Comparison of ENCODE assay signal across 8 cellular contexts in the genomic region with DNA sequence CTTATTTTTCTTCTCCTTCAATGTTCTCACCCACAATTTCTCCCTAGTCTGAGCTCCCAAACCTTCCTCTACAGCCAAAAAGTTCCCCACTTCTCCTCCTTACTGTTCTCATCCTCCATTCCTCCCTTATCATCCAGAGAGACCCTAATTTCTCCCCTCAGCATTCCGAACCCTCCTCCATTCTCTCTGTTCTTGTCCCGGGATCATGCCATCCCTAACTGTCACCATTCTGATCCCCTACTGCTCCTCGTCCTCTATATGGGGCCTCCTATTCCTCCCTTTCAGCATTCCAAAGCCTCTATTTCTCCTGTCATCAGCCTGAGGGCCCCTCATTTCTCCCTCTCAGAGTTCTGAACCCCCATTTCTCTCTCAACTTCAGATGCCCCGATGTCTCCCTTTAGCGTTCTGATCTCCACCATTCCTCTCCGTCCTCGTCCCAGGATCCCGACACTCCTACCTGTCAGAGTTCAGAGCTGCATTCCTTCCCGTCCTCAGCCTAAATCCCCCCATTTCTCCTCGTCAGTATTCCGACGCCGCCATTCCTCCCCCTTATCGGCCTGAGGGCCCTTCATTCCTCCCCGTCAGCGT. TPM values are rescaled to one million over a fixed set of nuclear protein-coding genes. Genes with fewer than 3 reads are reported as not detected.
DNase-seq lines count a peak whose midpoint lies in the region; ATAC-seq, FAIRE-seq and TF ChIP-seq lines count a peak whose summit lies in the region.

No MANE protein-coding gene starts in this region.

- H3K4me3 Mint-ChIP-seq in T-helper 1 cell treated with Interleukin-12 subunit alpha and Interleukin-12 subunit beta and Interleukin-4 antibody, amounts not matched to agents 30 μg/mL and 1 μg/mL, for 36 hours = peak overlapping the region; percentile 94
- peak overlapping the region; percentile 98 for H3K4me3 Mint-ChIP-seq in activated naive CD8-positive, alpha-beta T cell treated with anti-CD3 and anti-CD28 coated beads, Interleukin-2, amount 50 U/mL, for 24 hours

- peak overlapping the region; percentile 98 to 99 for H3K9ac ChIP-seq in kidney (ENCODE audit: low read length in 2 of 2)

- peak overlapping the region; percentile 96 to 99 for H3K4me3 ChIP-seq in kidney (ENCODE audit: low read length in 2 of 2)

- no peaks in the 10 kb centered on the region for H3K9me3 ChIP-seq in kidney (ENCODE audit: control insufficient read depth in 1 of 2, low read length in 2 of 2)

- intact Hi-C loops in kidney (cut with DNase I) = no loop called here

- no peaks in the 10 kb centered on the region for H3K27me3 Mint-ChIP-seq in T-helper 1 cell treated with Interleukin-12 subunit alpha and Interleukin-12 subunit beta and Interleukin-4 antibody, amounts not matched to agents 30 μg/mL and 1 μg/mL, for 36 hours (ENCODE audit: low read depth)
- H3K27me3 Mint-ChIP-seq in activated naive CD8-positive, alpha-beta T cell treated with anti-CD3 and anti-CD28 coated beads, Interleukin-2, amount 50 U/mL, for 24 hours = no peaks in the 10 kb centered on the region

- H3K4me1 ChIP-seq in kidney (ENCODE audit: control insufficient read depth in 1 of 2, insufficient read depth in 1 of 2, low read depth in 1 of 2, low read length in 2 of 2) = peaks cover 11 to 20% of the 10 kb centered on the region in 2 donors

- no peak for DNase-seq in T-helper 1 cell
- DNase-seq in activated naive CD8-positive, alpha-beta T cell treated with anti-CD3 and anti-CD28 coated beads, Interleukin-2, amount 50 U/mL, for 24 hours = no peak
- no peak for DNase-seq in kidney
- no peak for DNase-seq in substantia nigra (lab: John Stamatoyannopoulos, UW)
- DNase-seq in NCI-H345 (lab: John Stamatoyannopoulos, UW) = no peak
- no peak for DNase-seq in NCI-H1092 (lab: John Stamatoyannopoulos, UW)
- no peak for DNase-seq in stimulated activated CD4-positive, alpha-beta T cell treated with anti-CD3 and anti-CD28 coated beads, Interleukin-4, amount 100 ng/mL, for 4 hours

- H3K27ac ChIP-seq in kidney (ENCODE audit: low read depth in 2 of 2, low read length in 2 of 2) = peak overlapping the region; percentile 93 to 96
- H3K27ac ChIP-seq in substantia nigra (ENCODE audit: low read depth, low read length, poor library complexity, severe bottlenecking) = peak overlapping the region; percentile 94

- H3K9me3 Mint-ChIP-seq in T-helper 1 cell treated with Interleukin-12 subunit alpha and Interleukin-12 subunit beta and Interleukin-4 antibody, amounts not matched to agents 30 μg/mL and 1 μg/mL, for 36 hours = no peaks in the 10 kb centered on the region
- no peaks in the 10 kb centered on the region for H3K9me3 Mint-ChIP-seq in activated naive CD8-positive, alpha-beta T cell treated with anti-CD3 and anti-CD28 coated beads, Interleukin-2, amount 50 U/mL, for 24 hours

- peaks cover 33% of the 10 kb centered on the region for H3K4me1 Mint-ChIP-seq in T-helper 1 cell treated with Interleukin-12 subunit alpha and Interleukin-12 subunit beta and Interleukin-4 antibody, amounts not matched to agents 30 μg/mL and 1 μg/mL, for 36 hours (ENCODE audit: low read depth)
- H3K4me1 Mint-ChIP-seq in activated naive CD8-positive, alpha-beta T cell treated with anti-CD3 and anti-CD28 coated beads, Interleukin-2, amount 50 U/mL, for 24 hours = peaks cover 42% of the 10 kb centered on the region

- no peak for ATAC-seq in activated naive CD8-positive, alpha-beta T cell treated with anti-CD3 and anti-CD28 coated beads, Interleukin-2, amount 50 U/mL, for 24 hours

- H3K36me3 ChIP-seq in kidney (ENCODE audit: control insufficient read depth in 1 of 2, insufficient read depth in 2 of 2, low read length in 2 of 2) = peaks cover 28 to 32% of the 10 kb centered on the region in 2 donors

- H3K27ac Mint-ChIP-seq in T-helper 1 cell treated with Interleukin-12 subunit alpha and Interleukin-12 subunit beta and Interleukin-4 antibody, amounts not matched to agents 30 μg/mL and 1 μg/mL, for 36 hours = peak overlapping the region; percentile 97
- H3K27ac Mint-ChIP-seq in activated naive CD8-positive, alpha-beta T cell treated with anti-CD3 and anti-CD28 coated beads, Interleukin-2, amount 50 U/mL, for 24 hours = peak overlapping the region; percentile 95

- FAIRE-seq in kidney (lab: Jason Lieb, UNC) = no peak

- peaks cover 61% of the 10 kb centered on the region for H3K36me3 Mint-ChIP-seq in T-helper 1 cell treated with Interleukin-12 subunit alpha and Interleukin-12 subunit beta and Interleukin-4 antibody, amounts not matched to agents 30 μg/mL and 1 μg/mL, for 36 hours (ENCODE audit: low read depth)
- H3K36me3 Mint-ChIP-seq in activated naive CD8-positive, alpha-beta T cell treated with anti-CD3 and anti-CD28 coated beads, Interleukin-2, amount 50 U/mL, for 24 hours (ENCODE audit: low read depth) = peaks cover 61% of the 10 kb centered on the region

- no peak for TF ChIP-seq CTCF in kidney (IDR thresholded peaks at IDR 0.05; ENCODE audit: borderline replicate concordance, extremely low read depth, insufficient read depth)

RNA-seq across cellular contexts. Expression of gene MBD1, which starts 0.5 kb away (rescaled TPM):
- total RNA-seq in kidney = 79.3 TPM
- 24.7 TPM for polyA plus RNA-seq in kidney (ENCODE audit: insufficient read depth, low read depth, low replicate concordance)

RNA-seq across cellular contexts. Expression of gene CXXC1, which starts 6.7 kb away (rescaled TPM):
- 88.7 TPM for total RNA-seq in kidney
- 39.0 TPM for polyA plus RNA-seq in kidney (ENCODE audit: insufficient read depth, low read depth, low replicate concordance)

RNA-seq across cellular contexts. Expression of gene CFAP53, which starts 14.5 kb away (rescaled TPM):
- total RNA-seq in kidney = 1.3 TPM
- 3.9 TPM for polyA plus RNA-seq in kidney (ENCODE audit: insufficient read depth, low read depth, low replicate concordance)
